10 cellular contexts compared by ENCODE assay signal in the genomic region with DNA sequence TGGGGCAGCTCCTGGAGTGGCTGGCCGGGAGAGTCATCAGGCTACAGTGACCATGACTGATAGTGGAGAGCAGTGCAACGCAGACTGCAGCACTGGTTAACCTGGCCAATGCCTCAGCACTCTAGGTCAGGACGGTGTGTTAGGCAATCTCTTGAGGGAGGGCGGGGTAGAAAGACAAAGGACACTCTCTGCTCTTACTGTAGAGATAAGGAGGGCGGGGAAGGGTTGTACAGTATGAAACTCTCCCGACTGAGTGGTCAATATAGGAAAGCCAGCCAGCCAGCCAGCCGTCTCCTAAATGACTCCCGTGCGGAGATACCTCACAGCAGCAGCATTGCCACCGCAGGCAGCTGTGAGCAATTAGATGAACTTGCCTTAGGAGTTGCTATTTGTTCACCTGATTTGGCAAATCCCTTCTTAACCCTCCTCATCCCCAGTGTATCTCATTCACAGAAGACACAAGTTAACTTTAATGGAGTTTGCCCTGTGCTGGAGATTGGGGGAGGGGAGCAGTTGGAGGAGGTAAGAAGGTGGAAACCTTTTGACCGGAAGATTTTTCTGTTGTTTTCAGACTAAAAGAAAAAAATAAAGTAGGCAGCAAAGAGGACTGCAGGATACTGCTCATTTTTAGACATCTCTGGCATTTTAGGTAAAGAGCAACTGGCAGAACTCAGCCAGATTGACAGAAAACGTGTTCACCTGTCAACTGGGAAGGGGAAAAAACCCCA.
A peak's percentile ranks its signal among the peaks of the same experiment; 100 is the strongest.
DNase-seq lines count a peak whose midpoint lies in the region; ATAC-seq lines count a peak whose summit lies in the region.
"Had no signal": no experiment of that assay in that cellular context is flagged by ENCODE, and none has a peak within 500 bp of the region (broad histone marks: within the 10 kb centered on the region; RNA-seq: fewer than 3 reads in every experiment).

No MANE protein-coding gene starts in this region.

- no peaks in the 10 kb centered on the region for H3K36me3 ChIP-seq in CD4-positive, alpha-beta memory T cell (ENCODE audit: insufficient read depth, low read length)
- H3K36me3 ChIP-seq: MG63, tibial nerve had no signal

- intact Hi-C loops in CD4-positive, alpha-beta memory T cell (cut with micrococcal nuclease): no loop called here
- intact Hi-C loops in dendritic cell treated with granulocyte-macrophage colony-stimulating factor and Interleukin-4, amounts not matched to agents 40 ng/mL and 50 ng/mL, for 4 days (cut with micrococcal nuclease): no loop called here

- no peak overlapping the region for H3K27ac Mint-ChIP-seq in CD4-positive, alpha-beta memory T cell
- H3K27ac Mint-ChIP-seq in dendritic cell treated with granulocyte-macrophage colony-stimulating factor and Interleukin-4, amounts not matched to agents 40 ng/mL and 50 ng/mL, for 4 days: no peak overlapping the region
- H3K27ac Mint-ChIP-seq in naive B cell: no peak overlapping the region

- H3K9me3 ChIP-seq in CD4-positive, alpha-beta memory T cell (ENCODE audit: control insufficient read depth in 1 of 2, low read length in 2 of 2): no peaks in the 10 kb centered on the region
- H3K9me3 ChIP-seq: MG63, tibial nerve had no signal

- CTCF ChIA-PET in CD4-positive, alpha-beta memory T cell (lab: Charles Lee; ENCODE audit: partially characterized antibody): no interaction called here

- peaks cover 0 to 2% (median 0%) of the 10 kb centered on the region in 8 donors for H3K9me3 Mint-ChIP-seq in CD4-positive, alpha-beta memory T cell
- H3K9me3 Mint-ChIP-seq in dendritic cell treated with granulocyte-macrophage colony-stimulating factor and Interleukin-4, amounts not matched to agents 40 ng/mL and 50 ng/mL, for 4 days: no peaks in the 10 kb centered on the region
- no peaks in the 10 kb centered on the region for H3K9me3 Mint-ChIP-seq in naive B cell

- no peak overlapping the region for H3K4me3 ChIP-seq in CD4-positive, alpha-beta memory T cell (ENCODE audit: low read length in 2 of 2)

- no peaks in the 10 kb centered on the region for H3K36me3 Mint-ChIP-seq in CD4-positive, alpha-beta memory T cell
- no peaks in the 10 kb centered on the region for H3K36me3 Mint-ChIP-seq in dendritic cell treated with granulocyte-macrophage colony-stimulating factor and Interleukin-4, amounts not matched to agents 40 ng/mL and 50 ng/mL, for 4 days (ENCODE audit: low read depth)
- no peaks in the 10 kb centered on the region for H3K36me3 Mint-ChIP-seq in naive B cell

- peak overlapping the region; percentile 47 to 72 (median 58) for H3K4me3 Mint-ChIP-seq in CD4-positive, alpha-beta memory T cell
- peak overlapping the region; percentile 39 for H3K4me3 Mint-ChIP-seq in dendritic cell treated with granulocyte-macrophage colony-stimulating factor and Interleukin-4, amounts not matched to agents 40 ng/mL and 50 ng/mL, for 4 days
- H3K4me3 Mint-ChIP-seq in naive B cell: peak overlapping the region; percentile 27 to 81 (median 60)

- no peak overlapping the region for H3K27ac ChIP-seq in CD4-positive, alpha-beta memory T cell (ENCODE audit: low read depth, low read length)
- H3K27ac ChIP-seq: tibial nerve had no signal

- DNase-seq in CD4-positive, alpha-beta memory T cell: no peak
- DNase-seq in NCI-H1105 (lab: John Stamatoyannopoulos, UW) (peak; percentile 1), naive B cell (no peak), GM19240 (ENCODE audit: insufficient read length, low spot score) (no peak)

- peaks cover 7% of the 10 kb centered on the region for H3K4me1 ChIP-seq in CD4-positive, alpha-beta memory T cell (ENCODE audit: insufficient read depth, low read length)

- POLR2A ChIA-PET in CD4-positive, alpha-beta memory T cell (lab: Charles Lee; ENCODE audit: partially characterized antibody): no interaction called here

- peaks cover 39 to 46% of the 10 kb centered on the region in 2 donors for H3K27me3 Mint-ChIP-seq in CD4-positive, alpha-beta memory T cell
- peaks cover 44% of the 10 kb centered on the region for H3K27me3 Mint-ChIP-seq in dendritic cell treated with granulocyte-macrophage colony-stimulating factor and Interleukin-4, amounts not matched to agents 40 ng/mL and 50 ng/mL, for 4 days
- peaks cover 71 to 78% (median 76%) of the 10 kb centered on the region in 3 donors for H3K27me3 Mint-ChIP-seq in naive B cell

- H3K27me3 ChIP-seq in CD4-positive, alpha-beta memory T cell (ENCODE audit: insufficient read depth, low read length): no peaks in the 10 kb centered on the region

- ATAC-seq in naive B cell (ENCODE audit: low read depth in 2 of 2) (no peak), HG03565 (IDR thresholded peaks at IDR 0.05; ENCODE audit: unreplicated experiment) (no peak), GM19452 (IDR thresholded peaks at IDR 0.05; ENCODE audit: unreplicated experiment) (no peak), GM19463 (IDR thresholded peaks at IDR 0.05; ENCODE audit: unreplicated experiment) (no peak)

- H3K4me1 Mint-ChIP-seq in CD4-positive, alpha-beta memory T cell: peaks cover 0 to 13% (median 6%) of the 10 kb centered on the region in 4 donors
- H3K4me1 Mint-ChIP-seq in dendritic cell treated with granulocyte-macrophage colony-stimulating factor and Interleukin-4, amounts not matched to agents 40 ng/mL and 50 ng/mL, for 4 days (ENCODE audit: low read depth): peaks cover 24% of the 10 kb centered on the region
- H3K4me1 Mint-ChIP-seq in naive B cell: peaks cover 0 to 15% (median 0%) of the 10 kb centered on the region in 3 donors
